Comparison of ENCODE assay signal across 22 cellular contexts in the genomic region with DNA sequence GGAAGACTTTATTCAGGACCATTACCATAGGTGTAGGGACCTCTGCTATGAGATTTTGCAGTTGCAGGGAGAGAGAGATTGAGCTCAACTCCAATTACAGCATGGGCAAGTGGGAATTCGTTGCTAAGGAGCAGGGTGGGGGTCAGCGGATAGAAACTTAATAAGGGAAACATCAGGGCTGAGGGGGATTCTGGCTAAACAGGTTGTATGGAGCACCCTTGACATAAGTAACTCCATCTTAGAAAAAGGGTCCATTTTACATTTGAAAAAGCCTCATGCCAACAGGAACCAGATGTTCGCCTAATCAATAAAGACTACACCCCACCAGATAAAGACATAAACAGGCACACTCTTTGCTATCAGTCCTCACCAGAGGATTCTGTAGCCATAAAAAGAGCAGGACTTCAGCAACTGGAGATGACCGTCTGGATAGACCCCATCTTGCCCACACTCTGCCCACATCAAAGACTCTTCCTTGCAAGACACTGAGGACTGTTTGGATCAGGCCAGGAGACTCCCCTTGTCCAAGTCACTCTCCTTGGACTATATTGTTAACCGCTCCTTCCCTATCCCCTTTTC. TPM values are rescaled to one million over a fixed set of nuclear protein-coding genes. Genes with fewer than 3 reads are reported as not detected.
DNase-seq lines count a peak whose midpoint lies in the region; ATAC-seq, FAIRE-seq and TF ChIP-seq lines count a peak whose summit lies in the region.
"Had no signal": no experiment of that assay in that cellular context is flagged by ENCODE, and none has a peak within 500 bp of the region (broad histone marks: within the 10 kb centered on the region; RNA-seq: fewer than 3 reads in every experiment).

No MANE protein-coding gene starts in this region.

- H3K9me3 ChIP-seq in CD4-positive, alpha-beta T cell (ENCODE audit: control insufficient read depth, low read length) = no peaks in the 10 kb centered on the region
- no peaks in the 10 kb centered on the region for H3K9me3 ChIP-seq in K562 (replicated peaks; ENCODE audit: control insufficient read depth, insufficient read depth, low read depth, low read length)
- H3K9me3 ChIP-seq: BLaER1 treated with 17β-estradiol and CSF1 and Interleukin-3, amounts not matched to agents 10 nM and 100 nM; Caco-2 had no signal

- no peak for TF ChIP-seq POLR2A in K562 (conservative IDR thresholded peaks at IDR 0.05)

- no peaks in the 10 kb centered on the region for H3K9me1 ChIP-seq in K562 (ENCODE audit: control insufficient read depth, insufficient read depth, low read length)

- no peaks in the 10 kb centered on the region for H3K9me3 Mint-ChIP-seq in CD4-positive, alpha-beta T cell
- H3K9me3 Mint-ChIP-seq in neural crest cell = no peaks in the 10 kb centered on the region

- H3K27ac Mint-ChIP-seq in CD4-positive, alpha-beta T cell = no peak overlapping the region
- H3K27ac Mint-ChIP-seq in neural crest cell (ENCODE audit: unreplicated experiment) = no peak overlapping the region

- TF ChIP-seq CTCF in CD4-positive, alpha-beta T cell (IDR thresholded peaks at IDR 0.05) = no peak
- no peak for TF ChIP-seq CTCF in K562 (IDR thresholded peaks at IDR 0.05 in 2 of 3, conservative IDR thresholded peaks at IDR 0.05 in 1 of 3; ENCODE audit: insufficient read depth in 2 of 3, low read depth in 1 of 3, low read length in 3 of 3)
- TF ChIP-seq CTCF in neural crest cell (conservative IDR thresholded peaks at IDR 0.05) = no peak

- H3K79me2 ChIP-seq in K562 (ENCODE audit: control insufficient read depth, insufficient read depth, low read length) = no peaks in the 10 kb centered on the region

- peaks cover 4% of the 10 kb centered on the region for H3K27me3 Mint-ChIP-seq in CD4-positive, alpha-beta T cell
- H3K27me3 Mint-ChIP-seq in neural crest cell (ENCODE audit: low read depth) = peaks cover 42% of the 10 kb centered on the region

- in situ Hi-C loops in K562 (cut with MboI) = no loop called here

- no peak for TF ChIP-seq EP300 in K562 (IDR thresholded peaks at IDR 0.05; ENCODE audit: low read length)

- no TSS peak for BruUV-seq in K562 (replicated peaks; lab: Mats Ljungman, UMichigan)

- no peak for DNase-seq in CD4-positive, alpha-beta T cell
- DNase-seq in HTR-8/SVneo (ENCODE audit: insufficient read length, low spot score) (no peak), K562 (ENCODE audit: extremely low read depth in 1 of 4, low spot score in 3 of 4) (no peak), neural crest cell (ENCODE audit: low read depth, low spot score) (no peak), LoVo (ENCODE audit: low spot score) (no peak), left colon (no peak), NCI-H345 treated with DMSO at 0.1 percent for 48 hours (lab: John Stamatoyannopoulos, UW; ENCODE audit: unreplicated experiment) (no peak)
- DNase-seq: Caco-2; DMS 273 treated with DMSO at 0.1 percent for 48 hours; DMS79 treated with DMSO at 0.1 percent for 48 hours; H7; NCI-H1092; NCI-H146; NCI-H2029; NCI-H226; NCI-H524; NCI-H774; NK-92 treated with Interleukin-12 subunit alpha and Interleukin-12 subunit beta, amount 100 ng/mL, for 24 hours had no signal

- CTCF ChIA-PET in CD4-positive, alpha-beta T cell (lab: Charles Lee) = no interaction called here
- CTCF ChIA-PET in K562 (lab: Yijun Ruan, JAX; ENCODE audit: low intra/inter-chr PET ratio) = no interaction called here

- intact Hi-C loops in CD4-positive, alpha-beta T cell (cut with DNase I, micrococcal nuclease) = loop anchor here in 1 of 2 experiments (2.0 to 5.0 kb wide), 2 partner anchors 41 to 56 kb away; no protein-coding TSS in a partner anchor
- intact Hi-C loops in K562 (cut with micrococcal nuclease) (no loop called here), left colon (cut with DNase I, micrococcal nuclease) (no loop called here)

- H3K4me2 ChIP-seq in K562 (ENCODE audit: insufficient read depth, low read length) = no peak overlapping the region

- no peak for TF ChIP-seq RAD21 in K562 (CRISPR knock-in tag; conservative IDR thresholded peaks at IDR 0.05 in 1 of 2, IDR thresholded peaks at IDR 0.05 in 1 of 2)

- no peak overlapping the region for H2AFZ ChIP-seq in K562 (ENCODE audit: low read depth, low read length)

- H3K4me3 ChIP-seq in K562 = no peak overlapping the region
- H3K4me3 ChIP-seq: BLaER1 treated with 17β-estradiol and CSF1 and Interleukin-3, amounts not matched to agents 10 nM and 100 nM; GM12878 had no signal

- H3K4me1 Mint-ChIP-seq in CD4-positive, alpha-beta T cell (ENCODE audit: low read depth) = peaks cover 12% of the 10 kb centered on the region
- H3K4me1 Mint-ChIP-seq in neural crest cell = peaks cover 23% of the 10 kb centered on the region

- POLR2A ChIA-PET in CD4-positive, alpha-beta T cell (lab: Charles Lee) = interaction anchor here (1.0 kb wide), 1 partner anchor 77 kb away, joined by 3 read pairs; no protein-coding TSS in a partner anchor
- POLR2A ChIA-PET in K562 (lab: Yijun Ruan, JAX) = interaction anchor here (0.8 to 0.9 kb wide), 2 partner anchors 17 to 27 kb away, joined by 3 to 5 read pairs; no protein-coding TSS in a partner anchor

- H3K4me1 ChIP-seq in K562 (replicated peaks in 1 of 2; ENCODE audit: control insufficient read depth in 2 of 2, insufficient read depth in 2 of 2, low read length in 2 of 2) = peaks cover 11 to 25% of the 10 kb centered on the region in 2 experiments; a peak in 4 of 5 replicates

- H3K9ac ChIP-seq in K562 (ENCODE audit: insufficient read depth in 1 of 2, low read depth in 2 of 2, low read length in 2 of 2) = no peak overlapping the region
- H3K9ac ChIP-seq: BLaER1 treated with 17β-estradiol and CSF1 and Interleukin-3, amounts not matched to agents 10 nM and 100 nM had no signal

- H3K27me3 ChIP-seq in CD4-positive, alpha-beta T cell (ENCODE audit: control insufficient read depth, insufficient read depth, low read length) = no peaks in the 10 kb centered on the region
- peaks cover 18 to 50% of the 10 kb centered on the region in 2 experiments for H3K27me3 ChIP-seq in K562 (ENCODE audit: control insufficient read depth in 2 of 2, insufficient read depth in 2 of 2, low read length in 2 of 2)

- H4K20me1 ChIP-seq in K562 (replicated peaks; ENCODE audit: control insufficient read depth, insufficient read depth, low read length) = no peaks in the 10 kb centered on the region

- no peak for ATAC-seq in CD4-positive, alpha-beta T cell (ENCODE audit: poor library complexity)
- ATAC-seq in K562 = no peak
- no peak for ATAC-seq in HG03097 (IDR thresholded peaks at IDR 0.05; ENCODE audit: low FRiP score, unreplicated experiment)
- ATAC-seq in left colon = no peak
- ATAC-seq: GM12878, Panc1 had no signal

- no peak overlapping the region for H3K27ac ChIP-seq in CD4-positive, alpha-beta T cell (ENCODE audit: low read depth, low read length)
- H3K27ac ChIP-seq in K562 (ENCODE audit: extremely low read depth, low read depth, low read length) = no peak overlapping the region
- H3K27ac ChIP-seq: BLaER1 treated with 17β-estradiol and CSF1 and Interleukin-3, amounts not matched to agents 10 nM and 100 nM had no signal

- WGBS in K562 (ENCODE audit: insufficient coverage, low coverage, missing lambda C conversion rate) = 5% methylated on average over 5 of the region's 5 CpGs

- no peaks in the 10 kb centered on the region for H3K36me3 Mint-ChIP-seq in CD4-positive, alpha-beta T cell (ENCODE audit: low read depth)
- no peaks in the 10 kb centered on the region for H3K36me3 Mint-ChIP-seq in neural crest cell (ENCODE audit: low read depth)

- peak overlapping the region; percentile 30 for H3K4me3 Mint-ChIP-seq in CD4-positive, alpha-beta T cell
- H3K4me3 Mint-ChIP-seq in neural crest cell = peak overlapping the region; percentile 81

- peak; percentile 44 for FAIRE-seq in HTR-8/SVneo (lab: Jason Lieb, UNC)
- FAIRE-seq in K562 (lab: Jason Lieb, UNC) = no peak
- FAIRE-seq: GM12878 had no signal

- no peaks in the 10 kb centered on the region for H3K36me3 ChIP-seq in K562 (ENCODE audit: control insufficient read depth, insufficient read depth, low read length)
- H3K36me3 ChIP-seq: BLaER1 treated with 17β-estradiol and CSF1 and Interleukin-3, amounts not matched to agents 10 nM and 100 nM had no signal

TF ChIP-seq in K562, 482 proteins besides CTCF, POLR2A, EP300 and RAD21 (continues in another document):
- TF ChIP-seq CBFA2T3 (IDR thresholded peaks at IDR 0.05) = peak; percentile 72

RNA-seq across cellular contexts. Expression of gene LRRC75A, which starts 1.6 kb away (rescaled TPM):
- 1 to 10 TPM; 1.5 to 1.9 TPM for total RNA-seq in CD4-positive, alpha-beta T cell
- total RNA-seq in K562 (2011; cell fraction: chromatin; rRNA removed; ENCODE audit: low replicate concordance) = 0.18 and 0.30 TPM in 2 replicates
- 0.13 and 0.33 TPM in 2 replicates for total RNA-seq in K562 (2011; cell fraction: nucleolus; rRNA removed)
- total RNA-seq in K562 (2011; cell fraction: nucleoplasm; rRNA removed) = 0.23 and 0.29 TPM in 2 replicates
- total RNA-seq in K562 (2014; rRNA removed) (not detected in 2 replicates), K562 (2014; rRNA removed; fragmentation: Illumina TruSeq; extraction: Trizol) (not detected in 2 replicates), K562 (2015; rRNA removed; fragmentation: Illumina TruSeq; extraction: Trizol) (not detected in 2 replicates), K562 (2021) (0.04 TPM in 1 of 2 replicates, not detected in the other), neural crest cell (5.6 and 7.2 TPM in 2 replicates), left colon (10 to 100 TPM; 62.3 to 75.3 TPM)
- polyA plus RNA-seq in K562 (2011; rRNA removed) (0.05 and 0.07 TPM in 2 replicates), K562 (2014; fragmentation: Illumina TruSeq; extraction: Trizol) (not detected in 2 replicates), K562 (2014; fragmentation: Nextera tagmentation; extraction: Ambion mirVana) (under 1 TPM; 0.08 to 0.34 TPM), K562 (2014; rRNA removed) (0.05 TPM in 1 of 2 replicates, not detected in the other)
- polyA plus RNA-seq in K562 (2011; cell fraction: cytosol; rRNA removed) = not detected in 2 replicates
- polyA plus RNA-seq in K562 (2011; cell fraction: nucleus; rRNA removed) = 0.03 and 0.07 TPM in 2 replicates
- polyA plus RNA-seq in K562 (2012) = 0.61 and 0.75 TPM in 2 replicates
- not detected in 2 replicates for polyA minus RNA-seq in K562 (2011; rRNA and poly(A)+ RNA removed)
- not detected in 2 replicates for polyA minus RNA-seq in K562 (2011; cell fraction: cytosol; rRNA and poly(A)+ RNA removed)
- 0.11 and 0.13 TPM in 2 replicates for polyA minus RNA-seq in K562 (2011; cell fraction: nucleus; rRNA and poly(A)+ RNA removed)
